8 cellular contexts compared by ENCODE assay signal in the genomic region with DNA sequence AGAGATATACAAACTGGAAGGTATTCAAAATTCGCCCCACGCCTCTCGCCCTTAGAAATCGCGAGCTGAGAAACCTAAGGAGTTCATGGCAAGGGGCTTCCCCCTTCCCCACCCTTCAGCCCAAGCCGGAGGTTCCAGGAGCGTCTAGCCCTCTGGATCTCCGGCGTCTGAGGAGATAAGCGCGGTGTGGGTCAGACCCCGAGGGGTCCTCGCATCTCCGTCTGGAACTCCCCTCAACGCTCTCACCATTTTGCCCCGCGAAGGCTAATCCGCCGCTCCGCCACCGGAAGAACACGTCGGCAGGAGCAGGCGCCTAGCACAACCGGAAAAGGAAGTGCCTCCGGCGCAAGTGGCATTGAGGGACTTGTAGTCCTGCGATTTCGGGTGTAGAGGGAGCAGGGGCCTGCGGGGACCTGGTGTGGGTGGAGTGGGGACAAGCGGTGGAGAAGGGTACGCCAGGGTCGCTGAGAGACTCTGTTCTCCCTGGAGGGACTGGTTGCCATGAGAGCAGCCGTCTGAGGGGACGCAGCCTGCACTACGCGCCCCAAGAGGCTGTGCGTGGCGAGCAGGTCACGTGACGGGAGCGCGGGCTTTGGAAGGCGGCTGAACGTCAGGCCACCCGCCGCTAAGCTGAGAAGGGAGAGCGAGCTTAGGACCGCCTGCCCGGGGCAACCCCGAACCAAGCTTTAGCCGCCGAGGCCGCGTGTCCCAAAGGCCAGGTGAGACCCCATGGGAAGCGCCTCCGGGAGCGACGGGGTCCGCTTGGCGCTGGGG. TPM values are rescaled to one million over a fixed set of nuclear protein-coding genes. Genes with fewer than 3 reads are reported as not detected.
DNase-seq lines count a peak whose midpoint lies in the region; TF ChIP-seq lines count a peak whose summit lies in the region.

A gene with protein sequence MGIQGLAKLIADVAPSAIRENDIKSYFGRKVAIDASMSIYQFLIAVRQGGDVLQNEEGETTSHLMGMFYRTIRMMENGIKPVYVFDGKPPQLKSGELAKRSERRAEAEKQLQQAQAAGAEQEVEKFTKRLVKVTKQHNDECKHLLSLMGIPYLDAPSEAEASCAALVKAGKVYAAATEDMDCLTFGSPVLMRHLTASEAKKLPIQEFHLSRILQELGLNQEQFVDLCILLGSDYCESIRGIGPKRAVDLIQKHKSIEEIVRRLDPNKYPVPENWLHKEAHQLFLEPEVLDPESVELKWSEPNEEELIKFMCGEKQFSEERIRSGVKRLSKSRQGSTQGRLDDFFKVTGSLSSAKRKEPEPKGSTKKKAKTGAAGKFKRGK (plus strand): TSS at position 602 of the 774 bp plus-strand sequence. CDS start 2,451 bp downstream, outside the sequence.
A gene (minus strand): TSS at position 290 of the 774 bp plus-strand sequence. CDS start 41 bp downstream, at position 249.

- peak within 1 kb of the TSS; percentile 85 for H3K9ac ChIP-seq in H9 (ENCODE audit: extremely low read depth, insufficient read length, low read length)
- H3K9ac ChIP-seq in neural progenitor cell: peak within 1 kb of the TSS; percentile 96
- H3K9ac ChIP-seq in stomach smooth muscle (ENCODE audit: low read length in 2 of 2): peak within 1 kb of the TSS; percentile 99

- H4K5ac ChIP-seq in H9 (ENCODE audit: insufficient read length, low read depth, low read length): peak within 1 kb of the TSS; percentile 2

- H3K79me1 ChIP-seq in H9 (ENCODE audit: insufficient read depth, low read depth, low read length, poor library complexity, severe bottlenecking): peaks cover 5% of the 10 kb centered on the region

- DNase-seq in ELR (ENCODE audit: low read depth) (peak; percentile 95), H9 (peak; percentile 93), MG63 (peak; percentile 90), SIG-M5 (lab: John Stamatoyannopoulos, UW) (peak; percentile 72), activated gamma-delta T cell (lab: John Stamatoyannopoulos, UW) (peak; percentile 74), fibroblast of villous mesenchyme (ENCODE audit: low read depth) (peak; percentile 94), neural progenitor cell (ENCODE audit: low spot score) (peak; percentile 96)

- H3F3A ChIP-seq in neural progenitor cell (ENCODE audit: low read depth): peaks cover 46% of the 10 kb centered on the region

- H4K91ac ChIP-seq in H9 (ENCODE audit: insufficient read length, low read depth, low read length): no peak within 1 kb of the TSS

- H3K27me3 ChIP-seq in H9 (ENCODE audit: insufficient read depth, low read length): no peaks in the 10 kb centered on the region
- no peaks in the 10 kb centered on the region for H3K27me3 ChIP-seq in MG63
- no peaks in the 10 kb centered on the region for H3K27me3 ChIP-seq in neural progenitor cell
- no peaks in the 10 kb centered on the region for H3K27me3 ChIP-seq in stomach smooth muscle (ENCODE audit: control insufficient read depth in 1 of 2, insufficient read depth in 2 of 2, low read length in 2 of 2)

- no peaks in the 10 kb centered on the region; the same call in 1 of the 2 replicates for H3K27me3 Mint-ChIP-seq in H9 (ENCODE audit: low read depth)
- peaks cover 5% of the 10 kb centered on the region for H3K27me3 Mint-ChIP-seq in neural progenitor cell (ENCODE audit: insufficient read depth, low read depth)

- H3K4me2 ChIP-seq in H9 (ENCODE audit: insufficient read depth, insufficient read length, low read length): peak within 1 kb of the TSS; percentile 78
- peak within 1 kb of the TSS; percentile 87 for H3K4me2 ChIP-seq in neural progenitor cell

- peaks cover 3% of the 10 kb centered on the region for H3K23me2 ChIP-seq in H9 (ENCODE audit: insufficient read length, low read depth, low read length, poor library complexity, severe bottlenecking)

- H3K79me2 ChIP-seq in H9 (ENCODE audit: insufficient read depth, low read length) (peaks cover 16% of the 10 kb centered on the region; the same call in 1 of the 2 replicates), neural progenitor cell (ENCODE audit: low read depth) (peaks cover 67% of the 10 kb centered on the region)

- no peak within 1 kb of the TSS for H2AK5ac ChIP-seq in H9 (ENCODE audit: insufficient read length, low read length)

- peak within 1 kb of the TSS; percentile 98 for H3K18ac ChIP-seq in H9 (ENCODE audit: insufficient read length, low read depth, low read length)

- peaks cover 68% of the 10 kb centered on the region for H3K36me3 ChIP-seq in MG63
- H3K36me3 ChIP-seq in neural progenitor cell: no peaks in the 10 kb centered on the region
- H3K36me3 ChIP-seq in stomach smooth muscle (ENCODE audit: control insufficient read depth in 2 of 2, insufficient read depth in 2 of 2, low read length in 2 of 2): peaks cover 25 to 34% of the 10 kb centered on the region in 2 donors

- H3K4me1 ChIP-seq in H9 (ENCODE audit: insufficient read depth, low read length): no peaks in the 10 kb centered on the region
- peaks cover 19% of the 10 kb centered on the region for H3K4me1 ChIP-seq in neural progenitor cell
- H3K4me1 ChIP-seq in stomach smooth muscle (ENCODE audit: control insufficient read depth, insufficient read depth, low read length): peaks cover 18% of the 10 kb centered on the region

- no CpG with 5 or more reads among the region's 61 CpGs for WGBS in H9 (ENCODE audit: extremely low coverage, insufficient read length, low lambda C conversion rate)

- peak within 1 kb of the TSS; percentile 100 for H3K27ac Mint-ChIP-seq in H9
- peak within 1 kb of the TSS; percentile 100 for H3K27ac Mint-ChIP-seq in neural progenitor cell

- peak within 1 kb of the TSS; percentile 95 to 98 for H3K4me3 Mint-ChIP-seq in H9
- H3K4me3 Mint-ChIP-seq in neural progenitor cell: peak within 1 kb of the TSS; percentile 94

- H4K20me1 ChIP-seq in H9 (ENCODE audit: control insufficient read depth, insufficient read depth, insufficient read length): peaks cover 2% of the 10 kb centered on the region
- H4K20me1 ChIP-seq in neural progenitor cell (ENCODE audit: low read depth): peaks cover 30% of the 10 kb centered on the region

- H3K27ac ChIP-seq in H9 (ENCODE audit: insufficient read length, low read depth, low read length) (peak within 1 kb of the TSS; percentile 26), neural progenitor cell (peak within 1 kb of the TSS; percentile 98), stomach smooth muscle (ENCODE audit: low read length) (peak within 1 kb of the TSS; percentile 95)

- H4K8ac ChIP-seq in H9 (replicated peaks; ENCODE audit: insufficient read length, low read depth, low read length): no peak within 1 kb of the TSS

- no peak within 1 kb of the TSS for H3K23ac ChIP-seq in H9 (ENCODE audit: insufficient read length, low read depth, low read length)

- peak within 1 kb of the TSS; percentile 76 for H3K4me3 ChIP-seq in MG63
- H3K4me3 ChIP-seq in fibroblast of villous mesenchyme (ENCODE audit: low read depth, low read length): peak within 1 kb of the TSS; percentile 95
- H3K4me3 ChIP-seq in neural progenitor cell: peak within 1 kb of the TSS; percentile 82
- peak within 1 kb of the TSS; percentile 94 to 98 for H3K4me3 ChIP-seq in stomach smooth muscle (ENCODE audit: low read length in 2 of 2)

- no peak within 1 kb of the TSS for H2BK15ac ChIP-seq in H9 (ENCODE audit: low read depth, low read length)

- no peak within 1 kb of the TSS for H2BK12ac ChIP-seq in H9 (ENCODE audit: insufficient read length, low read depth, low read length)

- H3K56ac ChIP-seq in H9 (ENCODE audit: insufficient read length, low read depth, low read length): peak within 1 kb of the TSS; percentile 1

- peak within 1 kb of the TSS; percentile 98 for H3K14ac ChIP-seq in H9 (ENCODE audit: insufficient read depth, low read length)

- TF ChIP-seq CTCF in H9 (conservative IDR thresholded peaks at IDR 0.05) (no peak), fibroblast of villous mesenchyme (IDR thresholded peaks at IDR 0.05; ENCODE audit: insufficient read depth, low read depth, low read length) (no peak), neural progenitor cell (IDR thresholded peaks at IDR 0.05) (no peak)

- H3K9me3 ChIP-seq in H9 (ENCODE audit: control insufficient read depth, low read depth, low read length): no peaks in the 10 kb centered on the region
- no peaks in the 10 kb centered on the region for H3K9me3 ChIP-seq in MG63
- H3K9me3 ChIP-seq in neural progenitor cell (ENCODE audit: low read depth): no peaks in the 10 kb centered on the region
- H3K9me3 ChIP-seq in stomach smooth muscle (ENCODE audit: control insufficient read depth in 2 of 2, low read length in 2 of 2): no peaks in the 10 kb centered on the region

- peak within 1 kb of the TSS; percentile 18; the same call in 1 of the 2 replicates for H3K4ac ChIP-seq in H9 (ENCODE audit: low read depth, low read length)

- H2AFZ ChIP-seq in H9 (ENCODE audit: low read length) (no peak within 1 kb of the TSS), neural progenitor cell (replicated peaks) (peak within 1 kb of the TSS; percentile 95)

- peak within 1 kb of the TSS; percentile 84 for H2BK5ac ChIP-seq in H9 (ENCODE audit: insufficient read length, low read length)

- H3K36me3 Mint-ChIP-seq in H9 (ENCODE audit: insufficient read depth in 1 of 3, low read depth in 3 of 3) (peaks cover 34 to 67% (median 63%) of the 10 kb centered on the region in 3 experiments), neural progenitor cell (peaks cover 24% of the 10 kb centered on the region)

- peak within 1 kb of the TSS; percentile 74 for H2BK120ac ChIP-seq in H9 (ENCODE audit: low read depth, low read length, poor library complexity, severe bottlenecking)

- H3K9me3 Mint-ChIP-seq in H9: no peaks in the 10 kb centered on the region
- H3K9me3 Mint-ChIP-seq in neural progenitor cell: no peaks in the 10 kb centered on the region

- H3K4me1 Mint-ChIP-seq in H9: peaks cover 20 to 26% of the 10 kb centered on the region in 2 experiments
- peaks cover 26% of the 10 kb centered on the region for H3K4me1 Mint-ChIP-seq in neural progenitor cell

- no peak within 1 kb of the TSS for H2BK20ac ChIP-seq in H9 (ENCODE audit: low read depth, low read length, poor library complexity, severe bottlenecking)

- H3T11ph ChIP-seq in H9 (ENCODE audit: low read length): no peak within 1 kb of the TSS

RNA-seq across cellular contexts. Expression of the first gene that starts in this region (rescaled TPM):
- 114 and 115 TPM in 2 replicates for total RNA-seq in H9 (2021)
- 80.9 and 85.7 TPM in 2 replicates for total RNA-seq in MG63 (2014; rRNA removed; shearing (Covaris generic); ENCODE audit: low replicate concordance)
- 23.8 and 27.6 TPM in 2 replicates for total RNA-seq in fibroblast of villous mesenchyme
- total RNA-seq in neural progenitor cell (ENCODE audit: low replicate concordance): 51.8 and 68.9 TPM in 2 replicates

RNA-seq across cellular contexts. Expression of the second gene that starts in this region (rescaled TPM):
- 199 and 201 TPM in 2 replicates for total RNA-seq in H9 (2021)
- total RNA-seq in MG63 (2014; rRNA removed; shearing (Covaris generic); ENCODE audit: low replicate concordance): 61.8 and 88.7 TPM in 2 replicates
- 40.6 and 76.4 TPM in 2 replicates for total RNA-seq in fibroblast of villous mesenchyme
- total RNA-seq in neural progenitor cell (ENCODE audit: low replicate concordance): 71.4 and 98.9 TPM in 2 replicates

Comparison
In these comparisons a context has a peak if more than half of its experiments do, and no peak if none do; other contexts are left out.
1. Peak in every context shown above with its lines: DNase-seq, H3K4me3 ChIP-seq and H3K27ac ChIP-seq.
2. H3K27ac ChIP-seq: peak in every context shown above with its lines; median percentile 98 in neural progenitor cell; 95 in stomach smooth muscle; 26 in H9.